9 cellular contexts compared by ENCODE assay signal in genomic region chr9:95155211-95155610, GRCh38.
"Had no signal": no experiment of that assay in that cellular context is flagged by ENCODE, and none has a peak within 500 bp of the region (broad histone marks: within the 10 kb centered on the region; RNA-seq: fewer than 3 reads in every experiment).

No MANE protein-coding gene starts in this region.

- H3K36me3 ChIP-seq: HAP-1 had no signal

- H3K27ac Mint-ChIP-seq: HFFc6, IgD-negative memory B cell had no signal

- H3K27ac ChIP-seq: GM23248, HL-60 had no signal

- H3K9ac ChIP-seq: GM23248 had no signal

- H3K36me3 Mint-ChIP-seq: IgD-negative memory B cell had no signal

- H3K9me3 Mint-ChIP-seq: HFFc6, IgD-negative memory B cell had no signal

- H3K4me3 Mint-ChIP-seq: HFFc6, IgD-negative memory B cell had no signal

- H3K4me1 ChIP-seq: HAP-1 had no signal

- H3K4me3 ChIP-seq: GM23248, HAP-1 had no signal

- H3K9me3 ChIP-seq: HAP-1 had no signal

- ATAC-seq: HCT116 had no signal

- H3K27me3 Mint-ChIP-seq: IgD-negative memory B cell had no signal

- H2AFZ ChIP-seq: GM23248 had no signal

- DNase-seq: GM23248, GOT3, H7, HFFc6, KG1 had no signal
